ENCODE assay signal across 7 cellular contexts in the genomic region with DNA sequence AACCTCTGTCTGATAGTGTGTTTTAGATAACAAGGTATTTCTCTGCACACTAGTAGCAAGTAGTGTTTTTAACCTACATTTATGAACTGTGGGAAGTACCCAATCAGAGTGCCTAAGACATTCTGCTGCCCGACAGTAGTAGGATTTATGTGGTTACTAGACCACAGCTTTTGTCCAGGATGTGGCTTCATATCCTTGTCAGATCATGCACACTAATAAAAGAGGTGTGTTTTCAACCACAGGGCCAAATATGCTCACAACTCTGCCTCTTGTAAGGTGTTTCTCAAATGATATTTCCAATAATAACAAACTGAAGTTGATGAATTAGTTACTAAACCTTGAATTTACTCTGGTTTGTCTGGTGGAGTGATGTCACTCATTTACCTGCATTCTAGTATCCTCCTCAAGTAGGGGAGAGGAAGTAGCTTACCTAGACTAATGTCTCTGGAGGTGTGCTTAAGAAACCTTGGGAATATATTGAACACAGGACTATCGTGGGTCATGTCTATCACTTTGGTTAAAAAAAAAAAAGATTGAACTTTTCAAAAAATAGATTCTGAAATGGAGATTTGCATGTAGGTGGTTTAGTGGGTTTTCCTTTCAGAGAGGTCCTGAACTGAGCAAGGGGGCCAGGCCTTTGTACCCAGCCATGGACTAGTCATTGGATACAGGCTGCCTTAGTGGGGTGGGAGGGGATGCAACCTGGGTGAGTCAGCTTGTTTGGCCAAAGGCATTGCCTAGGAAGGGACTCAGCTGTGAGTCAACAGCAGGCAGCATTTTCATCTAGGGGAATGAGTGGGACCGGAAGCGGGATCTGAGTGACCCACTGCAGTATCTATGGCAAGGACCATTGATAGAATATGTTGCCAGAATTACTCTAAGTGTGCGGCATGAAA. TPM values are rescaled to one million over a fixed set of nuclear protein-coding genes. Genes with fewer than 3 reads are reported as not detected.
DNase-seq lines count a peak whose midpoint lies in the region; ATAC-seq and TF ChIP-seq lines count a peak whose summit lies in the region.

No MANE protein-coding gene starts in this region.

- POLR2A ChIA-PET in RWPE1 (lab: Yijun Ruan, JAX; ENCODE audit: low non-redundant PET) = no interaction called here

- WGBS in psoas muscle, 3 donors = 75 to 83% (median 76%) methylated on average over 5 of the region's 5 CpGs
- 67 to 89% methylated on average over 5 of the region's 5 CpGs for WGBS in lower leg skin, 2 donors

- intact Hi-C loops in psoas muscle (cut with DNase I) (no loop called here), lower leg skin (cut with DNase I; ENCODE audit: low total_unique reads) (no loop called here)

- no peaks in the 10 kb centered on the region for H3K4me1 ChIP-seq in psoas muscle

- TF ChIP-seq CTCF in RWPE1 (conservative IDR thresholded peaks at IDR 0.05; ENCODE audit: low read depth) (no peak), psoas muscle (IDR thresholded peaks at IDR 0.05) (no peak), lower leg skin (IDR thresholded peaks at IDR 0.05) (no peak)

- no peaks in the 10 kb centered on the region for H3K27me3 ChIP-seq in psoas muscle (ENCODE audit: insufficient read depth in 3 of 3, low read length in 2 of 3)

- no peak overlapping the region for H3K4me3 ChIP-seq in psoas muscle
- H3K4me3 ChIP-seq in lower leg skin (ENCODE audit: low read depth, poor library complexity, severe bottlenecking) = no peak overlapping the region

- ATAC-seq in GM19035 (IDR thresholded peaks at IDR 0.05; ENCODE audit: unreplicated experiment) = peak; percentile 71
- ATAC-seq in HG03025 (IDR thresholded peaks at IDR 0.05; ENCODE audit: low FRiP score, unreplicated experiment) = peak; percentile 46
- peak; percentile 47 to 79 (median 52) for ATAC-seq in psoas muscle

- no peaks in the 10 kb centered on the region for H3K9me3 ChIP-seq in psoas muscle

- H3K27ac ChIP-seq in RWPE1 (no peak overlapping the region), psoas muscle (no peak overlapping the region)

- DNase-seq in RWPE1 (ENCODE audit: low spot score) (peak; percentile 57), amniotic stem cell (lab: John Stamatoyannopoulos, UW) (peak; percentile 4), psoas muscle (peak in 1 of 2 donors; percentile 34), lower leg skin (ENCODE audit: low spot score in 2 of 2) (no peak), DMS53 (lab: John Stamatoyannopoulos, UW) (no peak)

- H3K36me3 ChIP-seq in psoas muscle (ENCODE audit: insufficient read depth in 1 of 2, low read depth in 1 of 2) = peaks cover under 1 to 14% of the 10 kb centered on the region in 2 donors

- CTCF ChIA-PET in RWPE1 (lab: Yijun Ruan, JAX) = interaction anchor here (1.0 kb wide), 1 partner anchor 216 kb away, joined by 3 read pairs; no protein-coding TSS in a partner anchor

- no peak for TF ChIP-seq POLR2A in lower leg skin (IDR thresholded peaks at IDR 0.05)

RNA-seq across cellular contexts. Expression of a gene that starts 14.1 kb away (rescaled TPM):
- total RNA-seq in psoas muscle (1 to 10 TPM; 3.0 to 5.7 (median 4.9) TPM), lower leg skin (10 to 100 TPM in 3 of 4 donors, 1 to 10 TPM in 1; 8.1 to 17.0 (median 15.8) TPM)
- 1 to 10 TPM; 1.1 to 2.2 (median 1.7) TPM for polyA plus RNA-seq in psoas muscle

RNA-seq across cellular contexts. Expression of a gene that starts 43.6 kb away (rescaled TPM):
- total RNA-seq in psoas muscle = under 1 TPM in 2 of 4 donors, not detected in 2; 0.15 to 0.60 TPM
- polyA plus RNA-seq in psoas muscle = under 1 TPM; under 0.01 to 0.01 (median 0.01) TPM
- under 1 TPM; 0.03 to 0.38 (median 0.08) TPM for total RNA-seq in lower leg skin

Comparison
In these comparisons a context has a peak if more than half of its experiments do, and no peak if none do; other contexts are left out.
1. DNase-seq: peak in RWPE1 (single experiment) and amniotic stem cell (single experiment); none in lower leg skin (0 of 2) and DMS53 (single experiment).
2. Peak in every context shown above with its lines, with median percentiles within 50 percentile points of each other: ATAC-seq.